Comparison of ENCODE assay signal across 27 cellular contexts in the genomic region with DNA sequence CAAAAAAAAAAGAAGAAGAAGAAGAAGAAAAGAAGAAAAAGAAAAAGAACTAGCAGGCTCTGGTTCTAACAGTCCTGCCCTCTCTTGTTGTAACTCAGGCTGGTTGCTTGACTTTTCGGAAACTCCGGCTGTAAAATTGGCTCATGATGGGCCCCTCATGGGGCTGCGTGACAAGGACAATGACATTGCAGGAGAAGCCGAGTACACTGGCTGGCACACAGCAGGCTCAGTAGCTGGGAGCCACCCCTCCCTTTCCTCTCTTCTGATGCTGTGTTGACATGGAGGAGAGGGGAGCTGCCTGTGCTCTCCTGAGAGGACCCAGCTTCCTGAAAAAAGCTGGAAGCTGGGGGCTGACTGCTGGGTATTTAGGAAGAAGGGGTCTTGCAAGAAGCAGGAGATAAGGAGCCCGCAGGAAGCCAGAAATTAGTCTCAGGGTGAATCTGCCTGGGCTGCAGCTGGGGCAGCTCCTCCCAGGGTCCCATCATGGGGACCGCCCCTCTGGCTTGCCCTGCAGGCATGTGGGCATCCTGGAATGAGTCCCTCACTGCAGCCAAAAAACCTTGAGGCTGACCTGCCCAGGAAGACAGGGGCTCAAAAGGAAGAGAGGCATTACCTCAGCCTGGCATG. TPM values are rescaled to one million over a fixed set of nuclear protein-coding genes. Genes with fewer than 3 reads are reported as not detected.
DNase-seq lines count a peak whose midpoint lies in the region; ATAC-seq and TF ChIP-seq lines count a peak whose summit lies in the region.
"Had no signal": no experiment of that assay in that cellular context is flagged by ENCODE, and none has a peak within 500 bp of the region (broad histone marks: within the 10 kb centered on the region; RNA-seq: fewer than 3 reads in every experiment).

No MANE protein-coding gene starts in this region.

- intact Hi-C loops in heart left ventricle (cut with DNase I) (no loop called here), stomach (cut with DNase I; ENCODE audit: low total_unique reads) (no loop called here), Caco-2 (cut with micrococcal nuclease; ENCODE audit: unreplicated experiment) (no loop called here)

- no peaks in the 10 kb centered on the region for H3K36me3 ChIP-seq in right atrium auricular region
- H3K36me3 ChIP-seq in heart left ventricle, result no peaks in the 10 kb centered on the region
- H3K36me3 ChIP-seq in stomach, result no peaks in the 10 kb centered on the region
- no peaks in the 10 kb centered on the region for H3K36me3 ChIP-seq in Caco-2 (ENCODE audit: control insufficient read depth, insufficient read depth, low read length)

- WGBS in heart left ventricle, 4 donors, result 64 to 79% (median 73%) methylated on average over 5 to 6 of the region's 6 CpGs
- WGBS in stomach, 5 donors, result 76 to 81% (median 80%) methylated on average over 6 of the region's 6 CpGs

- POLR2A ChIA-PET in Caco-2 (lab: Charles Lee), result no interaction called here

- H3K27ac Mint-ChIP-seq in Caco-2 (ENCODE audit: unreplicated experiment), result no peak overlapping the region
- H3K27ac Mint-ChIP-seq: CD4-positive, CD25-positive, alpha-beta regulatory T cell; IgD-negative memory B cell had no signal

- BruUV-seq in Caco-2 (replicated peaks; lab: Mats Ljungman, UMichigan), result no TSS peak

- no peak for TF ChIP-seq POLR2A in heart left ventricle (IDR thresholded peaks at IDR 0.05)
- no peak for TF ChIP-seq POLR2A in stomach (IDR thresholded peaks at IDR 0.05)

- no peak overlapping the region for H3K4me3 Mint-ChIP-seq in Caco-2 (ENCODE audit: unreplicated experiment)
- H3K4me3 Mint-ChIP-seq: CD4-positive, CD25-positive, alpha-beta regulatory T cell had no signal

- H3K4me1 ChIP-seq in right atrium auricular region, result no peaks in the 10 kb centered on the region
- no peaks in the 10 kb centered on the region for H3K4me1 ChIP-seq in heart left ventricle
- H3K4me1 ChIP-seq in stomach, result no peaks in the 10 kb centered on the region
- no peaks in the 10 kb centered on the region for H3K4me1 ChIP-seq in Caco-2

- H3K4me3 ChIP-seq in right atrium auricular region, result no peak overlapping the region
- no peak overlapping the region for H3K4me3 ChIP-seq in heart left ventricle
- no peak overlapping the region for H3K4me3 ChIP-seq in stomach
- H3K4me3 ChIP-seq in Caco-2 (ENCODE audit: low read depth, low read length), result no peak overlapping the region
- H3K4me3 ChIP-seq: PC-9 had no signal

- H3K9me3 ChIP-seq in right atrium auricular region (no peaks in the 10 kb centered on the region), heart left ventricle (peaks cover 0 to 8% (median 0%) of the 10 kb centered on the region in 12 donors), stomach (no peaks in the 10 kb centered on the region), Caco-2 (peaks cover 6% of the 10 kb centered on the region; the same call in 1 of the 2 replicates)

- H3K27me3 Mint-ChIP-seq in Caco-2 (ENCODE audit: insufficient read depth, unreplicated experiment), result peaks cover 4% of the 10 kb centered on the region
- H3K27me3 Mint-ChIP-seq: CD4-positive, CD25-positive, alpha-beta regulatory T cell had no signal

- TF ChIP-seq EP300 in stomach (IDR thresholded peaks at IDR 0.05), result no peak

- CTCF ChIA-PET in Caco-2 (lab: Charles Lee), result no interaction called here

- H3K4me1 Mint-ChIP-seq in Caco-2 (ENCODE audit: low read depth, unreplicated experiment), result no peaks in the 10 kb centered on the region
- H3K4me1 Mint-ChIP-seq: CD4-positive, CD25-positive, alpha-beta regulatory T cell had no signal

- H3K9me3 Mint-ChIP-seq in Caco-2 (ENCODE audit: unreplicated experiment), result peaks cover 10% of the 10 kb centered on the region
- H3K9me3 Mint-ChIP-seq: CD4-positive, CD25-positive, alpha-beta regulatory T cell had no signal

- no peaks in the 10 kb centered on the region for H3K36me3 Mint-ChIP-seq in Caco-2 (ENCODE audit: insufficient read depth, unreplicated experiment)
- H3K36me3 Mint-ChIP-seq: CD4-positive, CD25-positive, alpha-beta regulatory T cell; IgD-negative memory B cell had no signal

- H3K27ac ChIP-seq in right atrium auricular region, result no peak overlapping the region
- no peak overlapping the region for H3K27ac ChIP-seq in heart left ventricle
- H3K27ac ChIP-seq in stomach, result no peak overlapping the region
- H3K27ac ChIP-seq: KMS-11, PC-9 had no signal

- H3K27me3 ChIP-seq in right atrium auricular region (no peaks in the 10 kb centered on the region), heart left ventricle (peaks cover 0 to 10% (median 0%) of the 10 kb centered on the region in 9 donors), stomach (peaks cover 0 to 21% (median 0%) of the 10 kb centered on the region in 3 donors), Caco-2 (replicated peaks; ENCODE audit: control insufficient read depth, insufficient read depth, low read length) (no peaks in the 10 kb centered on the region)

- DNase-seq in right atrium auricular region (ENCODE audit: low spot score), result peak; percentile 32
- no peak for DNase-seq in heart left ventricle
- peak; percentile 36 for DNase-seq in islet precursor cell
- peak; percentile 11 for DNase-seq in stomach
- no peak for DNase-seq in NCI-H1092 treated with DMSO at 0.1 percent for 48 hours (lab: John Stamatoyannopoulos, UW)
- DNase-seq in stimulated activated CD4-positive, alpha-beta T cell treated with anti-CD3 and anti-CD28 coated beads, Interleukin-4, amount 100 ng/mL, for 1 hour, result no peak
- no peak for DNase-seq in Caco-2
- no peak for DNase-seq in germinal center (ENCODE audit: low spot score)
- DNase-seq: CD4-positive, CD25-positive, alpha-beta regulatory T cell; DMS53; GOT3; HCEC 1CT; MM.1S; NCI-H1417; NCI-H1694; NCI-H2029 treated with DMSO at 0.1 percent for 48 hours; NCI-H2227 treated with DMSO at 0.1 percent for 48 hours; NCI-H526 treated with DMSO at 0.1 percent for 48 hours; PC-9; RPMI8226; SHP77 had no signal

- TF ChIP-seq CTCF in right atrium auricular region (IDR thresholded peaks at IDR 0.05) (no peak), heart left ventricle (IDR thresholded peaks at IDR 0.05) (no peak), stomach (IDR thresholded peaks at IDR 0.05) (no peak), Caco-2 (IDR thresholded peaks at IDR 0.05; ENCODE audit: insufficient read depth in 1 of 2, low read depth in 1 of 2, low read length in 1 of 2, severe bottlenecking in 1 of 2, unreplicated experiment in 1 of 2) (no peak)

- ATAC-seq in heart left ventricle, result no peak

RNA-seq across cellular contexts. Expression of gene GPR26, which starts 14.6 kb away (rescaled TPM):
- total RNA-seq in right atrium auricular region (not detected), heart left ventricle (not detected), stomach (not detected), Caco-2 (2022) (not detected in 2 replicates)
- polyA plus RNA-seq in heart left ventricle (not detected), stomach (not detected)
- total RNA-seq: A172; CD4-positive, CD25-positive, alpha-beta regulatory T cell; G401; NCI-H460; PC-9; SK-MEL-5 had no signal
- polyA plus RNA-seq: CD4-positive, CD25-positive, alpha-beta regulatory T cell; IgD-negative memory B cell had no signal

Comparison
In these comparisons a context has a peak if more than half of its experiments do, and no peak if none do; other contexts are left out.
1. DNase-seq: peak in right atrium auricular region (single experiment), islet precursor cell (single experiment) and stomach (single experiment); none in heart left ventricle (0 of 5), NCI-H1092 treated with DMSO at 0.1 percent for 48 hours (single experiment), stimulated activated CD4-positive, alpha-beta T cell treated with anti-CD3 and anti-CD28 coated beads, Interleukin-4, amount 100 ng/mL, for 1 hour (single experiment), Caco-2 (0 of 2) and germinal center (single experiment).